9 cellular contexts compared by ENCODE assay signal in the genomic region with DNA sequence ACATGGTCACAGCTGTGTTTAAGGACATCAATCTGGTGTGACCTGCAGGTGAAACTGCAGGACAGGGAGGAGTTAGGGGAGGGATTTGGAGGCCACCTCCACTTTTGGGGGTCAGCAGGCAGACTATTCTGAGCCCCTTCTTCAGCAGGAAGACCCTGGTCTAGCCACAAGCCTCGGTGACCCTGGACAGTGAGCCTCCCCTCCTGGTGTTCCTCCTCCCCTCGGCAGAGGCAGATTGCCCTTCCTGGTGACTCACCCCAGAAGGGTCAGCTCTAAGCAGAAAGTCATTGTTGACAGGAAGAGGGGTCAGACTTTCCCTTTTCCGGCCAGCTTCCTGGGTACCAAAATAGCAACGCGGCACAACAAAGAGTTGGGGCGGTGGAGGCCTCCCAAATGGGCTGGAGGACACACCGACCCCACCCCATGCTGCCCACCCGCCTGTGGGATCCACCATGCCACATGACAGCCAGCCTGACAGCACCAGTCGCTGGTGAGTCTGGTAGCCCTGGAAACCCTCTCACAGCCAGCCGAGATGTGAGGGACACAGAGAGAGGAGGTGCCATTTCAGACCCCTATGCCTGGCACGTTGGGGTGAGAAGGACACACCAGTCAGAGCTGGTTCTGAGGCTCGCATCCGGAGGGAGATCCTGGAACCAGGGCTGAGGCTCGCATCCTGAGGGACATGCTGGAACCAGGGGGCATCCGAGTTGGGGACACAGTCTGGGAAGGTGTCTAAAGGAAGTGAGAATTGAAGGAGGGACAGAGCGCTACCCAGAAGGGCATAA. TPM values are rescaled to one million over a fixed set of nuclear protein-coding genes. Genes with fewer than 3 reads are reported as not detected.
DNase-seq lines count a peak whose midpoint lies in the region; ATAC-seq, FAIRE-seq and TF ChIP-seq lines count a peak whose summit lies in the region.
"Had no signal": no experiment of that assay in that cellular context is flagged by ENCODE, and none has a peak within 500 bp of the region (broad histone marks: within the 10 kb centered on the region; RNA-seq: fewer than 3 reads in every experiment).

No MANE protein-coding gene starts in this region.

- DNase-seq in A549 (ENCODE audit: low read depth in 1 of 2, low spot score in 1 of 2), result no peak
- DNase-seq in K562 (ENCODE audit: extremely low read depth in 1 of 4, low spot score in 3 of 4), result peak; percentile 80 to 91 (median 86)
- peak; percentile 57 to 66 (median 59) for DNase-seq in right lobe of liver
- no peak for DNase-seq in activated CD4-positive, CD25-positive, alpha-beta regulatory T cell treated with anti-CD3 and anti-CD28 coated beads, Interleukin-2, amount 50 U/mL, for 72 hours
- DNase-seq: NCI-H187 had no signal

- H3F3A ChIP-seq in Loucy (ENCODE audit: low read depth), result no peaks in the 10 kb centered on the region

- POLR2A ChIA-PET in A549 (lab: Yijun Ruan, JAX), result no interaction called here
- POLR2A ChIA-PET in K562 (lab: Yijun Ruan, JAX), result interaction anchor here (0.6 to 1.7 kb wide), 13 partner anchors 8 to 741 kb away, joined by 3 to 6 read pairs (median 4); partner anchors contain the start of gene AHCYL1

- H2AFZ ChIP-seq in Loucy (ENCODE audit: low read length) (no peak overlapping the region), K562 (ENCODE audit: low read depth, low read length) (peak overlapping the region; percentile 82)

- H3K9me3 ChIP-seq in A549 (no peaks in the 10 kb centered on the region), Loucy (ENCODE audit: insufficient read depth, low read depth, low read length) (no peaks in the 10 kb centered on the region), K562 (replicated peaks; ENCODE audit: control insufficient read depth, insufficient read depth, low read depth, low read length) (no peaks in the 10 kb centered on the region), right lobe of liver (no peaks in the 10 kb centered on the region)

- H3K4me2 ChIP-seq in A549, result peak overlapping the region; percentile 24
- H3K4me2 ChIP-seq in Loucy (ENCODE audit: low read depth, low read length, poor library complexity, severe bottlenecking), result peak overlapping the region; percentile 20
- peak overlapping the region; percentile 91 for H3K4me2 ChIP-seq in K562 (ENCODE audit: insufficient read depth, low read length)

- H3K9me2 ChIP-seq in Loucy (replicated peaks; ENCODE audit: low read depth, low read length), result no peaks in the 10 kb centered on the region

- TF ChIP-seq POLR2A in A549 (IDR thresholded peaks at IDR 0.05; ENCODE audit: low read length) (no peak), K562 (conservative IDR thresholded peaks at IDR 0.05) (no peak; the same call in 1 of the 2 replicates), right lobe of liver (IDR thresholded peaks at IDR 0.05) (no peak)

- 59% methylated on average over 11 of the region's 16 CpGs for WGBS in A549 (ENCODE audit: missing lambda C conversion rate)
- 31% methylated on average over 14 of the region's 16 CpGs for WGBS in K562 (ENCODE audit: insufficient coverage, low coverage, missing lambda C conversion rate)
- 20% methylated on average over 1 of the region's 16 CpGs for WGBS in right lobe of liver (ENCODE audit: insufficient coverage, low coverage, low lambda C conversion rate, missing lambda C conversion rate)

- FAIRE-seq in A549 (lab: Jason Lieb, UNC), result no peak
- FAIRE-seq in K562 (lab: Jason Lieb, UNC), result peak; percentile 93

- H4K20me1 ChIP-seq in Loucy (ENCODE audit: insufficient read depth, low read length, poor library complexity, severe bottlenecking), result no peaks in the 10 kb centered on the region
- no peaks in the 10 kb centered on the region for H4K20me1 ChIP-seq in K562 (replicated peaks; ENCODE audit: control insufficient read depth, insufficient read depth, low read length)

- TF ChIP-seq CTCF in A549 (IDR thresholded peaks at IDR 0.05) (no peak), Loucy (conservative IDR thresholded peaks at IDR 0.05; ENCODE audit: low read length) (no peak), K562 (IDR thresholded peaks at IDR 0.05 in 2 of 3, conservative IDR thresholded peaks at IDR 0.05 in 1 of 3; ENCODE audit: insufficient read depth in 2 of 3, low read depth in 1 of 3, low read length in 3 of 3) (no peak), right lobe of liver (IDR thresholded peaks at IDR 0.05) (no peak)

- intact Hi-C loops in K562 (cut with micrococcal nuclease) (no loop called here), right lobe of liver (cut with DNase I) (no loop called here)

- in situ Hi-C loops in K562 (cut with MboI), result no loop called here

- no peak for TF ChIP-seq EP300 in A549 (IDR thresholded peaks at IDR 0.05)
- TF ChIP-seq EP300 in K562 (IDR thresholded peaks at IDR 0.05; ENCODE audit: low read length), result peak; percentile 91

- CTCF ChIA-PET in A549 (lab: Yijun Ruan, JAX), result interaction anchor here (0.8 to 1.8 kb wide), 5 partner anchors 8 to 119 kb away, joined by 3 to 9 read pairs (median 3); partner anchors contain the start of gene AHCYL1
- CTCF ChIA-PET in K562 (lab: Yijun Ruan, JAX; ENCODE audit: low intra/inter-chr PET ratio), result interaction anchor here (0.5 kb wide), 1 partner anchor 103 kb away, joined by 3 read pairs; no protein-coding TSS in a partner anchor

- no peak for TF ChIP-seq RAD21 in A549 (conservative IDR thresholded peaks at IDR 0.05 in 1 of 2, IDR thresholded peaks at IDR 0.05 in 1 of 2)
- TF ChIP-seq RAD21 in K562 (CRISPR knock-in tag; conservative IDR thresholded peaks at IDR 0.05 in 1 of 2, IDR thresholded peaks at IDR 0.05 in 1 of 2), result peak in 1 of 2 experiments; percentile 31; a peak in 2 of 4 replicates

- H3K79me2 ChIP-seq in Loucy (ENCODE audit: insufficient read depth, low read length) (no peaks in the 10 kb centered on the region), K562 (ENCODE audit: control insufficient read depth, insufficient read depth, low read length) (peaks cover 5% of the 10 kb centered on the region; the same call in 1 of the 3 replicates)

- H3K27ac ChIP-seq in A549, result peak overlapping the region in 1 of 2 experiments; percentile 65; a peak in 3 of 6 replicates
- H3K27ac ChIP-seq in K562 (ENCODE audit: extremely low read depth, low read depth, low read length), result peak overlapping the region; percentile 91
- peak overlapping the region in 1 of 3 donors; percentile 38 for H3K27ac ChIP-seq in right lobe of liver

- H3K4me1 ChIP-seq in A549 (peaks cover 28% of the 10 kb centered on the region), Loucy (ENCODE audit: insufficient read depth, low read length, poor library complexity, severe bottlenecking) (peaks cover 14% of the 10 kb centered on the region), K562 (replicated peaks in 1 of 2; ENCODE audit: control insufficient read depth in 2 of 2, insufficient read depth in 2 of 2, low read length in 2 of 2) (peaks cover 22 to 61% of the 10 kb centered on the region in 2 experiments), right lobe of liver (peaks cover 0 to 5% (median 0%) of the 10 kb centered on the region in 4 donors)

- H3K9ac ChIP-seq in Loucy (ENCODE audit: low read depth, low read length, poor library complexity, severe bottlenecking), result no peak overlapping the region
- peak overlapping the region; percentile 75 to 86 for H3K9ac ChIP-seq in K562 (ENCODE audit: insufficient read depth in 1 of 2, low read depth in 2 of 2, low read length in 2 of 2)

- ATAC-seq in A549, result peak in 1 of 2 experiments; percentile 62; a peak in 2 of 6 replicates
- peak; percentile 92 for ATAC-seq in K562
- peak; percentile 74 to 81 (median 76) for ATAC-seq in right lobe of liver
- ATAC-seq in GM18498 (IDR thresholded peaks at IDR 0.05; ENCODE audit: unreplicated experiment), result no peak
- ATAC-seq in GM19397 (IDR thresholded peaks at IDR 0.05; ENCODE audit: unreplicated experiment), result no peak
- ATAC-seq in GM21786 (IDR thresholded peaks at IDR 0.05; ENCODE audit: unreplicated experiment), result no peak

- H3K36me3 ChIP-seq in Loucy (ENCODE audit: insufficient read depth, low read length) (no peaks in the 10 kb centered on the region), K562 (ENCODE audit: control insufficient read depth, insufficient read depth, low read length) (no peaks in the 10 kb centered on the region), right lobe of liver (no peaks in the 10 kb centered on the region)

- H3K27me3 ChIP-seq in Loucy (ENCODE audit: insufficient read depth, low read length, poor library complexity, severe bottlenecking), result no peaks in the 10 kb centered on the region
- no peaks in the 10 kb centered on the region for H3K27me3 ChIP-seq in K562 (ENCODE audit: control insufficient read depth in 2 of 2, insufficient read depth in 2 of 2, low read length in 2 of 2)
- no peaks in the 10 kb centered on the region for H3K27me3 ChIP-seq in right lobe of liver

- no peak overlapping the region for H3K4me3 ChIP-seq in A549
- no peak overlapping the region for H3K4me3 ChIP-seq in Loucy (ENCODE audit: low read length, poor library complexity, severe bottlenecking)
- H3K4me3 ChIP-seq in K562, result peak overlapping the region; percentile 34
- no peak overlapping the region for H3K4me3 ChIP-seq in right lobe of liver

- H3K9me1 ChIP-seq in K562 (ENCODE audit: control insufficient read depth, insufficient read depth, low read length), result peaks cover 5% of the 10 kb centered on the region

- TSS peak; percentile 68 for BruUV-seq in K562 (replicated peaks; lab: Mats Ljungman, UMichigan)

RNA-seq across cellular contexts. Expression of gene CSF1, which starts 14.7 kb away (rescaled TPM):
- polyA plus RNA-seq in A549 (2011; rRNA removed) (36.3 and 45.7 TPM in 2 replicates), A549 (2017; fragmentation: RNase III; extraction: RNeasy Plus Mini Kit Qiagen cat#74134 plus additional on column Dnase treatment) (35.1 to 42.4 TPM (median 37.5 TPM) in 3 replicates), K562 (2011; rRNA removed) (6.9 and 11.8 TPM in 2 replicates), K562 (2014; fragmentation: Illumina TruSeq; extraction: Trizol) (3.8 and 4.8 TPM in 2 replicates), K562 (2014; fragmentation: Nextera tagmentation; extraction: Ambion mirVana) (under 1 TPM; 0.18 to 0.23 TPM), K562 (2014; rRNA removed) (2.7 and 4.3 TPM in 2 replicates)
- polyA plus RNA-seq in A549 (2012; cell fraction: cytosol; rRNA removed), result 40.0 and 56.5 TPM in 2 replicates
- polyA plus RNA-seq in A549 (2012; cell fraction: nucleus; rRNA removed), result 84.0 and 105 TPM in 2 replicates
- 32.5 and 34.0 TPM in 2 replicates for polyA minus RNA-seq in A549 (2011; rRNA and poly(A)+ RNA removed)
- 11.8 and 30.8 TPM in 2 replicates for total RNA-seq in K562 (2011; cell fraction: chromatin; rRNA removed; ENCODE audit: low replicate concordance)
- 17.2 and 24.8 TPM in 2 replicates for total RNA-seq in K562 (2011; cell fraction: nucleolus; rRNA removed)
- total RNA-seq in K562 (2011; cell fraction: nucleoplasm; rRNA removed), result 16.3 and 18.2 TPM in 2 replicates
- total RNA-seq in K562 (2014; rRNA removed) (2.8 and 5.9 TPM in 2 replicates), K562 (2014; rRNA removed; fragmentation: Illumina TruSeq; extraction: Trizol) (1.6 TPM in 2 replicates), K562 (2015; rRNA removed; fragmentation: Illumina TruSeq; extraction: Trizol) (2.4 and 3.4 TPM in 2 replicates), K562 (2021) (6.7 and 6.8 TPM in 2 replicates), right lobe of liver (10 to 100 TPM in 5 of 6 experiments, 1 to 10 TPM in 1; 4.8 to 44.1 (median 22.0) TPM)
- polyA plus RNA-seq in K562 (2011; cell fraction: cytosol; rRNA removed), result 4.6 and 12.6 TPM in 2 replicates
- 12.5 and 39.9 TPM in 2 replicates for polyA plus RNA-seq in K562 (2011; cell fraction: nucleus; rRNA removed)
- 4.7 and 8.6 TPM in 2 replicates for polyA plus RNA-seq in K562 (2012)
- polyA minus RNA-seq in K562 (2011; rRNA and poly(A)+ RNA removed), result 3.9 and 8.8 TPM in 2 replicates
- 8.5 and 11.6 TPM in 2 replicates for polyA minus RNA-seq in K562 (2011; cell fraction: cytosol; rRNA and poly(A)+ RNA removed)
- 5.1 and 13.7 TPM in 2 replicates for polyA minus RNA-seq in K562 (2011; cell fraction: nucleus; rRNA and poly(A)+ RNA removed)

Comparison
In these comparisons a context has a peak if more than half of its experiments do, and no peak if none do; other contexts are left out.
1. ATAC-seq: peak in K562 (single experiment) and right lobe of liver (4 of 4); none in GM18498 (single experiment), GM19397 (single experiment) and GM21786 (single experiment).
2. DNase-seq: peak in K562 (4 of 4) and right lobe of liver (3 of 3); none in A549 (0 of 2) and activated CD4-positive, CD25-positive, alpha-beta regulatory T cell treated with anti-CD3 and anti-CD28 coated beads, Interleukin-2, amount 50 U/mL, for 72 hours (single experiment).
3. H3K4me2 ChIP-seq: peak in every context shown above with its lines; median percentile 91 in K562; 24 in A549; 20 in Loucy.
4. Of the 35 proteins assayed by ChIP-seq in both K562 and A549: peak only in K562: EP300, ESRRA, HDAC2, JUNB, KDM1A, MAFK and 4 more; only in A549: none; in both: none; in neither: 21; mixed calls (peak in some experiments, not most) for 4.